Comparison of ENCODE assay signal across 8 cellular contexts in the genomic region with DNA sequence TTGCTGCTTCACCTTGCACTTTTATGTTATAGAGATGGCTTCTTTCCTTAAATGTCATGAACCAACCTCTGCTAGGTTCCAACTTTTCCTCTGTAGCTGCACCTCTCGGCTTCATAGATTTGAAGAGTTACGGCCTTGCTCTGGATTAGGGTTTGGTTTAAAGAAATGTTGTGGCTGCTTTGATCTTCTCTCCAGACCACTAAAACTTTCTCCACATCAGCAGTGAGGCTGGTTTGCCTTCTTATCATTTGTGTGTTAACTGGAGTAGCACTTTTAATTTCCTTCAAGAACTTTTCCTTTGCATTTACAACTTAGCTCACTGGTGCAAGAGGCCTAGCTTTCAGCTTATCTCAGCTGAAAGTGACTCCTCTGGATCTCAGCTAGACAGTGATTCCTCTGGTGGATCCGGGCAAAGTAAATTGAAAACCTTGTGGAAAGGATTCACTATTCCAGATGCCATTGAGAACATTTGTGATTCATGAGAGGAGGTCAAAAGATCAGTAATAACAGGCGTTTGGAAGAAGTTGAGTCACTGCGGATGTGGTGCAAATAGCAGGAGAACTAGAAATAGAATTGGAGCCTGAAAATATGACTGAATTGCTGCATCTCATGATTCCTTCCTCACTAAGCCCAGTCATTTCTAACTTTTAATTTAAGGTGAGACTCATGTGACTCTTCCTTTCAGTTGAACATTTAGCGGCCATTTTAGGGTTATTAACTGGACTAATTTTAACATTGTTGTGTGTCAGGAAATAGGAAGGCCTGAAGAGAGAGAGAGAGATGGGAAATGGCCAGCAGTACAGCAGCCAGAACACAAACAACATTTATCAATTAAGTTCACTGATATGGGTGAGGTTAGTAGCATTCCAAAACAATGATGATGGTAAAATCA. TPM values are rescaled to one million over a fixed set of nuclear protein-coding genes. Genes with fewer than 3 reads are reported as not detected.
A peak's percentile ranks its signal among the peaks of the same experiment; 100 is the strongest.
DNase-seq lines count a peak whose midpoint lies in the region; ATAC-seq, FAIRE-seq and TF ChIP-seq lines count a peak whose summit lies in the region.

No MANE protein-coding gene starts in this region.

- FAIRE-seq in urothelium cell line (lab: Jason Lieb, UNC): no peak

- TF ChIP-seq POLR2A in HCT116 (IDR thresholded peaks at IDR 0.05; ENCODE audit: borderline replicate concordance, extremely low read depth, insufficient read depth, insufficient read length): no peak

- RAD21 ChIA-PET in HCT116 (lab: Charles Lee; ENCODE audit: low non-redundant PET in 1 of 2, low total read pairs in 2 of 2, uncharacterized antibody in 2 of 2, unreplicated experiment in 2 of 2): no interaction called here

- peak overlapping the region in 1 of 2 experiments; percentile 8; a peak in 2 of 4 replicates for H3K4me3 ChIP-seq in HCT116 (replicated peaks in 1 of 2; ENCODE audit: low read depth in 1 of 2, low read length in 2 of 2)
- H3K4me3 ChIP-seq in fibroblast of the aortic adventitia (ENCODE audit: low read depth, low read length): no peak overlapping the region

- no peaks in the 10 kb centered on the region for H3K36me3 ChIP-seq in HCT116 (ENCODE audit: control insufficient read depth in 1 of 2, insufficient read depth in 2 of 2, low read length in 2 of 2)

- BruUV-seq in HCT116 (replicated peaks; lab: Mats Ljungman, UMichigan): no TSS peak

- H3K4me2 ChIP-seq in HCT116 (ENCODE audit: low read length): peak overlapping the region; percentile 65

- no peaks in the 10 kb centered on the region; the same call in 1 of the 2 replicates for H3K9me2 ChIP-seq in HCT116 (ENCODE audit: insufficient read depth)

- no peak for TF ChIP-seq CTCF in HCT116 (IDR thresholded peaks at IDR 0.05 in 2 of 3, conservative IDR thresholded peaks at IDR 0.05 in 1 of 3; ENCODE audit: borderline replicate concordance in 1 of 3, insufficient read depth in 1 of 3, low read depth in 2 of 3, low read length in 2 of 3)
- no peak for TF ChIP-seq CTCF in fibroblast of the aortic adventitia (IDR thresholded peaks at IDR 0.05; ENCODE audit: insufficient read depth, low read length)

- H2AFZ ChIP-seq in HCT116 (ENCODE audit: low read depth, low read length, poor library complexity, severe bottlenecking): peak overlapping the region; percentile 92

- H3K27me3 ChIP-seq in HCT116 (ENCODE audit: insufficient read depth, low read length): no peaks in the 10 kb centered on the region

- peak; percentile 17; the same call in 1 of the 2 replicates for TF ChIP-seq RAD21 in HCT116 (IDR thresholded peaks at IDR 0.05; ENCODE audit: low read depth)

- POLR2A ChIA-PET in HCT116 (lab: Charles Lee): no interaction called here

- intact Hi-C loops in HCT116 (cut with micrococcal nuclease): no loop called here

- peak; percentile 61 for ATAC-seq in GM18498 (IDR thresholded peaks at IDR 0.05; ENCODE audit: unreplicated experiment)
- ATAC-seq in HCT116: peak; percentile 80

- DNase-seq in HCT116 (ENCODE audit: low read depth, low spot score): peak; percentile 68
- peak; percentile 96 for DNase-seq in fibroblast of the aortic adventitia (ENCODE audit: low read depth)
- peak; percentile 38 for DNase-seq in urothelium cell line (ENCODE audit: low spot score)
- DNase-seq in NCI-H2196 treated with DMSO at 0.1 percent for 48 hours (lab: John Stamatoyannopoulos, UW; ENCODE audit: unreplicated experiment): no peak
- DNase-seq in NCI-H1436 treated with DMSO at 0.1 percent for 48 hours (lab: John Stamatoyannopoulos, UW): no peak
- no peak for DNase-seq in T-helper 9 cell

- no peaks in the 10 kb centered on the region for H3K9me3 ChIP-seq in HCT116 (ENCODE audit: control insufficient read depth in 1 of 2, insufficient read depth in 1 of 2, low read depth in 1 of 2, low read length in 2 of 2)

- H3K79me2 ChIP-seq in HCT116 (ENCODE audit: insufficient read depth, low read length): no peaks in the 10 kb centered on the region

- H3K9ac ChIP-seq in HCT116 (ENCODE audit: low read length): peak overlapping the region; percentile 35

- CTCF ChIA-PET in HCT116 (lab: Charles Lee): no interaction called here

- H3K4me1 ChIP-seq in HCT116 (ENCODE audit: control insufficient read depth in 1 of 2, insufficient read depth in 2 of 2, low read length in 2 of 2): peaks cover 17 to 32% of the 10 kb centered on the region in 2 experiments; a peak in 3 of 4 replicates

- peak overlapping the region; percentile 71 for H3K27ac ChIP-seq in HCT116 (ENCODE audit: low read depth, low read length)

- no peaks in the 10 kb centered on the region for H4K20me1 ChIP-seq in HCT116 (ENCODE audit: insufficient read depth)

TF ChIP-seq in HCT116, 20 proteins besides CTCF, POLR2A, EP300 and RAD21 (continues in another document):
- TF ChIP-seq FOSL1 (IDR thresholded peaks at IDR 0.05; ENCODE audit: low read depth): peak; percentile 76
- TF ChIP-seq CBX3 (IDR thresholded peaks at IDR 0.05; ENCODE audit: low read depth): peak; percentile 24
- TF ChIP-seq SRF (IDR thresholded peaks at IDR 0.05; ENCODE audit: low read depth): 0 out of 2 replicates have a peak, but pooled peaks have one; percentile 15
- no peak for TF ChIP-seq EZH2 (IDR thresholded peaks at IDR 0.05)
- TF ChIP-seq TCF7L2 (IDR thresholded peaks at IDR 0.05; ENCODE audit: borderline replicate concordance, extremely low read depth, insufficient read depth, insufficient read length): no peak
- TF ChIP-seq, protein P1, sequence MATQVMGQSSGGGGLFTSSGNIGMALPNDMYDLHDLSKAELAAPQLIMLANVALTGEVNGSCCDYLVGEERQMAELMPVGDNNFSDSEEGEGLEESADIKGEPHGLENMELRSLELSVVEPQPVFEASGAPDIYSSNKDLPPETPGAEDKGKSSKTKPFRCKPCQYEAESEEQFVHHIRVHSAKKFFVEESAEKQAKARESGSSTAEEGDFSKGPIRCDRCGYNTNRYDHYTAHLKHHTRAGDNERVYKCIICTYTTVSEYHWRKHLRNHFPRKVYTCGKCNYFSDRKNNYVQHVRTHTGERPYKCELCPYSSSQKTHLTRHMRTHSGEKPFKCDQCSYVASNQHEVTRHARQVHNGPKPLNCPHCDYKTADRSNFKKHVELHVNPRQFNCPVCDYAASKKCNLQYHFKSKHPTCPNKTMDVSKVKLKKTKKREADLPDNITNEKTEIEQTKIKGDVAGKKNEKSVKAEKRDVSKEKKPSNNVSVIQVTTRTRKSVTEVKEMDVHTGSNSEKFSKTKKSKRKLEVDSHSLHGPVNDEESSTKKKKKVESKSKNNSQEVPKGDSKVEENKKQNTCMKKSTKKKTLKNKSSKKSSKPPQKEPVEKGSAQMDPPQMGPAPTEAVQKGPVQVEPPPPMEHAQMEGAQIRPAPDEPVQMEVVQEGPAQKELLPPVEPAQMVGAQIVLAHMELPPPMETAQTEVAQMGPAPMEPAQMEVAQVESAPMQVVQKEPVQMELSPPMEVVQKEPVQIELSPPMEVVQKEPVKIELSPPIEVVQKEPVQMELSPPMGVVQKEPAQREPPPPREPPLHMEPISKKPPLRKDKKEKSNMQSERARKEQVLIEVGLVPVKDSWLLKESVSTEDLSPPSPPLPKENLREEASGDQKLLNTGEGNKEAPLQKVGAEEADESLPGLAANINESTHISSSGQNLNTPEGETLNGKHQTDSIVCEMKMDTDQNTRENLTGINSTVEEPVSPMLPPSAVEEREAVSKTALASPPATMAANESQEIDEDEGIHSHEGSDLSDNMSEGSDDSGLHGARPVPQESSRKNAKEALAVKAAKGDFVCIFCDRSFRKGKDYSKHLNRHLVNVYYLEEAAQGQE (IDR thresholded peaks at IDR 0.05; ENCODE audit: low read depth): no peak
- no peak for TF ChIP-seq ZNF274 (IDR thresholded peaks at IDR 0.05; ENCODE audit: low read depth, low read length)

TF ChIP-seq in PFSK-1, 5 proteins besides CTCF, POLR2A, EP300 and RAD21:
- TF ChIP-seq TAF1 (IDR thresholded peaks at IDR 0.05; ENCODE audit: borderline replicate concordance, insufficient read depth, low read length) (peak; percentile 39; the same call in 1 of the 2 replicates), POLR2AphosphoS5 (IDR thresholded peaks at IDR 0.05; ENCODE audit: low read depth, low read length) (peak; percentile 65; the same call in 1 of the 2 replicates), SIN3A (IDR thresholded peaks at IDR 0.05; ENCODE audit: borderline replicate concordance, insufficient read depth, low read length) (0 out of 2 replicates have a peak, but pooled peaks have one; percentile 26)
- TF ChIP-seq, protein P1 (IDR thresholded peaks at IDR 0.05; ENCODE audit: insufficient read depth in 1 of 2, low read depth in 2 of 2, low read length in 2 of 2): no peak

RNA-seq across cellular contexts. Expression of gene RGS1, which starts 16.2 kb away (rescaled TPM):
- total RNA-seq in HCT116 (2021; ENCODE audit: unreplicated experiment): not detected
- polyA plus RNA-seq in HCT116 (2012): not detected in 2 replicates
- polyA plus RNA-seq in PFSK-1 (2012; ENCODE audit: insufficient read length, low read depth): not detected
- total RNA-seq in fibroblast of the aortic adventitia (ENCODE audit: low replicate concordance): not detected in 2 replicates

Comparison
In these comparisons a context has a peak if more than half of its experiments do, and no peak if none do; other contexts are left out.
1. DNase-seq: peak in HCT116 (single experiment), fibroblast of the aortic adventitia (single experiment) and urothelium cell line (single experiment); none in NCI-H2196 treated with DMSO at 0.1 percent for 48 hours (single experiment), NCI-H1436 treated with DMSO at 0.1 percent for 48 hours (single experiment) and T-helper 9 cell (single experiment).